In the genomic region with DNA sequence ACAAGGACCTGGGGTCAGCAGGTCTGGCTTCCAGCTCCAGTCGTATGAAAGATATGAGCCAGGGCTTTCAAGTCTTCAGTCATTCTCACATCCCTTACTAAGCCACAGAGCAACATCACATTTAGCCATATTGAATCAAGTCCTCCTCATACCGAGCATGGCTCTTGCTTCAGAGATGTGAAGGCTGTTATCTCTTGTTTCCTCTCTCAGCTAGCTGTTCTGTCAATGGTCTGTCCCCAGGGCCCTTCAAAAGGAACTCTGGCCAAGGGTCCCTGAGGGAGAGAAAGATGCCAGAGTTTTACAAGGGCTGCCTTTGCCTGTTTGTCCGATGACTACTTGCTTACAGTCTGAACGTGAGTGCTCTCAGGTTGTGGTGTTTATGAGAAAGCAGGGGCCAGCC, we compare ENCODE assay signal across 16 cellular contexts. TPM values are rescaled to one million over a fixed set of nuclear protein-coding genes. Genes with fewer than 3 reads are reported as not detected.
A peak's percentile ranks its signal among the peaks of the same experiment; 100 is the strongest.
DNase-seq lines count a peak whose midpoint lies in the region; ATAC-seq, FAIRE-seq and TF ChIP-seq lines count a peak whose summit lies in the region.
"Had no signal": no experiment of that assay in that cellular context is flagged by ENCODE, and none has a peak within 500 bp of the region (broad histone marks: within the 10 kb centered on the region; RNA-seq: fewer than 3 reads in every experiment).

No MANE protein-coding gene starts in this region.

- no peak overlapping the region for H3K4me3 ChIP-seq in HUES48 (ENCODE audit: low read depth, low read length)
- H3K4me3 ChIP-seq in GM12878, result no peak overlapping the region

- H3K36me3 ChIP-seq in HUES48 (ENCODE audit: control insufficient read depth, insufficient read depth, low read length) (no peaks in the 10 kb centered on the region), GM12878 (ENCODE audit: control insufficient read depth in 2 of 2, insufficient read depth in 2 of 2, low read length in 1 of 2) (no peaks in the 10 kb centered on the region)

- peaks cover 3 to 5% of the 10 kb centered on the region in 2 donors for H3K36me3 Mint-ChIP-seq in CD14-positive monocyte
- H3K36me3 Mint-ChIP-seq in naive thymus-derived CD8-positive, alpha-beta T cell, result no peaks in the 10 kb centered on the region

- H3K27me3 ChIP-seq in HUES48 (ENCODE audit: control insufficient read depth, insufficient read depth, low read length), result no peaks in the 10 kb centered on the region
- H3K27me3 ChIP-seq in GM12878 (replicated peaks in 1 of 2; ENCODE audit: control insufficient read depth in 2 of 2, insufficient read depth in 2 of 2, low read length in 1 of 2), result no peaks in the 10 kb centered on the region

- DNase-seq in CD14-positive monocyte (ENCODE audit: low spot score) (no peak), GM12878 (ENCODE audit: low read depth, low spot score) (no peak), AML-193 (lab: John Stamatoyannopoulos, UW) (no peak), GM13976 (ENCODE audit: low spot score) (no peak)
- no peak for DNase-seq in naive thymus-derived CD8-positive, alpha-beta T cell
- DNase-seq: activated effector memory CD4-positive, alpha-beta T cell treated with anti-CD3 and anti-CD28 coated beads, Interleukin-2, amount 50 U/mL, for 16 hours; COR-L47; kidney glomerular epithelial cell; NCI-H1048; NCI-H510A treated with DMSO at 0.1 percent for 48 hours; occipital lobe; stimulated activated CD4-positive, alpha-beta T cell treated with anti-CD3 and anti-CD28 coated beads, Interleukin-1b, Interleukin-23, amount 100 ng/mL, for 48 hours; stimulated activated naive CD4-positive, alpha-beta T cell treated with Interleukin-2 at 50 U/mL for 16 hours had no signal

- H3K4me3 Mint-ChIP-seq in CD14-positive monocyte, result no peak overlapping the region
- peak overlapping the region in 6 of 10 donors; percentile 0 to 49 (median 32) for H3K4me3 Mint-ChIP-seq in naive thymus-derived CD8-positive, alpha-beta T cell

- peaks cover 0 to 7% (median 0%) of the 10 kb centered on the region in 7 donors for H3K9me3 Mint-ChIP-seq in CD14-positive monocyte
- H3K9me3 Mint-ChIP-seq in naive thymus-derived CD8-positive, alpha-beta T cell, result no peaks in the 10 kb centered on the region

- TF ChIP-seq CTCF in CD14-positive monocyte (IDR thresholded peaks at IDR 0.05) (no peak), GM12878 (IDR thresholded peaks at IDR 0.05 in 2 of 3, conservative IDR thresholded peaks at IDR 0.05 in 1 of 3; ENCODE audit: control insufficient read depth in 2 of 3, extremely low read depth in 1 of 3, insufficient read depth in 1 of 3, low read depth in 3 of 3, low read length in 3 of 3) (no peak), GM13976 (IDR thresholded peaks at IDR 0.05; ENCODE audit: borderline replicate concordance, control extremely low read depth, extremely low read depth, insufficient read depth, missing control alignments) (no peak)

- no peak for TF ChIP-seq POLR2A in GM12878 (IDR thresholded peaks at IDR 0.05; ENCODE audit: low read depth, low read length)

- in situ Hi-C loops in GM12878 (cut with MboI), result no loop called here
- in situ Hi-C loops in GM13976 (cut with MboI; ENCODE audit: low sequenced_read_pairs, unreplicated experiment), result no loop called here

- peaks cover 68% of the 10 kb centered on the region for H3K4me1 Mint-ChIP-seq in CD14-positive monocyte
- H3K4me1 Mint-ChIP-seq in naive thymus-derived CD8-positive, alpha-beta T cell, result peaks cover 30 to 93% (median 79%) of the 10 kb centered on the region in 4 donors

- H3K4me2 ChIP-seq in GM12878 (ENCODE audit: control insufficient read depth, insufficient read depth), result no peak overlapping the region

- H4K20me1 ChIP-seq in GM12878 (ENCODE audit: control insufficient read depth, insufficient read depth), result no peaks in the 10 kb centered on the region

- peak overlapping the region; percentile 60 to 87 (median 79) for H3K27ac Mint-ChIP-seq in CD14-positive monocyte
- peak overlapping the region; percentile 53 to 97 (median 88) for H3K27ac Mint-ChIP-seq in naive thymus-derived CD8-positive, alpha-beta T cell

- CTCF ChIA-PET in GM12878 (lab: Yijun Ruan, JAX), result no interaction called here

- RAD21 ChIA-PET in GM12878 (lab: Charles Lee; ENCODE audit: unreplicated experiment), result no interaction called here

- no peak for TF ChIP-seq EP300 in GM12878 (IDR thresholded peaks at IDR 0.05; ENCODE audit: borderline replicate concordance in 1 of 2, control insufficient read depth in 1 of 2, low read depth in 2 of 2, low read length in 2 of 2)

- BruUV-seq in GM12878 (replicated peaks; lab: Mats Ljungman, UMichigan), result no TSS peak

- TF ChIP-seq RAD21 in GM12878 (IDR thresholded peaks at IDR 0.05; ENCODE audit: insufficient read depth, low read depth, low read length), result no peak

- H3K9me3 ChIP-seq in HUES48 (ENCODE audit: control insufficient read depth, insufficient read depth, low read length) (no peaks in the 10 kb centered on the region), GM12878 (replicated peaks; ENCODE audit: control insufficient read depth, insufficient read depth, low read length) (no peaks in the 10 kb centered on the region)

- H3K27ac ChIP-seq in HUES48 (ENCODE audit: low read depth, low read length), result peak overlapping the region; percentile 24
- H3K27ac ChIP-seq in GM12878 (ENCODE audit: control insufficient read depth, insufficient read depth), result peak overlapping the region; percentile 7

- intact Hi-C loops in CD14-positive monocyte (cut with micrococcal nuclease), result no loop called here
- intact Hi-C loops in GM12878 (cut with micrococcal nuclease; ENCODE audit: unreplicated experiment), result no loop called here

- H2AFZ ChIP-seq in GM12878 (ENCODE audit: control insufficient read depth, low read depth, low read length), result no peak overlapping the region; the same call in 1 of the 2 replicates

- WGBS in GM12878 (ENCODE audit: insufficient coverage, insufficient replicate concordance, low lambda C conversion rate, missing lambda C conversion rate), result 7% methylated on average over 4 of the region's 4 CpGs

- POLR2A ChIA-PET in GM12878 (lab: Charles Lee), result no interaction called here
- POLR2A ChIA-PET in naive thymus-derived CD8-positive, alpha-beta T cell (lab: Charles Lee), result interaction anchor here (1.2 kb wide), 1 partner anchor 30 kb away, joined by 4 read pairs; no protein-coding TSS in a partner anchor

- SMC1A ChIA-PET in GM12878 (lab: Charles Lee; ENCODE audit: uncharacterized antibody, unreplicated experiment), result no interaction called here

- ATAC-seq in GM12878 (no peak), GM19467 (IDR thresholded peaks at IDR 0.05; ENCODE audit: unreplicated experiment) (no peak), HG03521 (IDR thresholded peaks at IDR 0.05; ENCODE audit: unreplicated experiment) (no peak)
- ATAC-seq in naive thymus-derived CD8-positive, alpha-beta T cell, result no peak

- no peak for FAIRE-seq in GM12878 (lab: Jason Lieb, UNC)

- H3K79me2 ChIP-seq in GM12878 (ENCODE audit: control insufficient read depth, insufficient read depth, low read length), result peaks cover 3% of the 10 kb centered on the region

- no peak overlapping the region for H3K9ac ChIP-seq in HUES48 (ENCODE audit: low read depth, low read length)
- H3K9ac ChIP-seq in GM12878 (ENCODE audit: control insufficient read depth, insufficient read depth, low read length), result no peak overlapping the region; the same call in 1 of the 2 replicates

- H3K4me1 ChIP-seq in HUES48 (ENCODE audit: control insufficient read depth, insufficient read depth, low read length), result peaks cover 22% of the 10 kb centered on the region
- peaks cover 11% of the 10 kb centered on the region for H3K4me1 ChIP-seq in GM12878 (ENCODE audit: control insufficient read depth, insufficient read depth, low read length)

- H3K27me3 Mint-ChIP-seq in CD14-positive monocyte (ENCODE audit: low read depth in 3 of 3), result peaks cover 0 to 1% (median 0%) of the 10 kb centered on the region in 3 donors
- H3K27me3 Mint-ChIP-seq in naive thymus-derived CD8-positive, alpha-beta T cell, result no peaks in the 10 kb centered on the region

TF ChIP-seq in GM12878, 131 proteins besides CTCF, POLR2A, EP300 and RAD21 (continues in another document):
- TF ChIP-seq MYC (IDR thresholded peaks at IDR 0.05; ENCODE audit: insufficient read depth, insufficient read length, insufficient replicate concordance, low read length, severe bottlenecking), result no peak
- no peak for TF ChIP-seq YBX1 (IDR thresholded peaks at IDR 0.05)
- no peak for TF ChIP-seq FOS (IDR thresholded peaks at IDR 0.05; ENCODE audit: borderline replicate concordance, extremely low read depth, insufficient read length)
- TF ChIP-seq PML (IDR thresholded peaks at IDR 0.05; ENCODE audit: low read length), result no peak
- TF ChIP-seq ZBED1 (IDR thresholded peaks at IDR 0.05; ENCODE audit: borderline replicate concordance), result no peak
- no peak for TF ChIP-seq ATF7 (IDR thresholded peaks at IDR 0.05; ENCODE audit: low read depth)
- TF ChIP-seq BACH1 (IDR thresholded peaks at IDR 0.05; ENCODE audit: borderline replicate concordance), result no peak

RNA-seq across cellular contexts. Expression of a gene that starts 30.5 kb away (rescaled TPM):
- polyA plus RNA-seq in CD14-positive monocyte (10 to 100 TPM; 20.8 to 39.7 TPM), GM12878 (2011; rRNA removed) (17.1 and 27.4 TPM in 2 replicates), GM12878 (2014; fragmentation: Illumina TruSeq; extraction: Trizol) (22.3 and 29.1 TPM in 2 replicates), GM12878 (2014; fragmentation: Nextera tagmentation; extraction: Ambion mirVana) (10 to 100 TPM; 17.3 to 27.7 TPM), GM12878 (2014; rRNA removed) (15.2 and 17.3 TPM in 2 replicates), GM12878 (2016; fragmentation: Nextera tagmentation; extraction: Ambion mirVana) (10 to 100 TPM; 16.3 to 17.0 TPM)
- total RNA-seq in GM12878 (2013; cell fraction: nucleolus; rRNA removed), result 27.8 and 29.5 TPM in 2 replicates
- total RNA-seq in GM12878 (2014; rRNA removed) (26.9 and 32.0 TPM in 2 replicates), GM12878 (2014; rRNA removed; fragmentation: Illumina TruSeq; extraction: Trizol) (29.4 and 30.7 TPM in 2 replicates), GM12878 (2021) (23.7 and 24.0 TPM in 2 replicates)
- 9.7 TPM for polyA plus RNA-seq in GM12878 (2011; ENCODE audit: low read depth)
- 6.9 and 7.2 TPM in 2 replicates for polyA plus RNA-seq in GM12878 (2011; cell fraction: cytosol; rRNA removed)
- 8.8 and 9.3 TPM in 2 replicates for polyA plus RNA-seq in GM12878 (2011; cell fraction: nucleus; rRNA removed)
- polyA plus RNA-seq in GM12878 (2012), result 16.5 and 17.2 TPM in 2 replicates
- polyA minus RNA-seq in GM12878 (2011; rRNA and poly(A)+ RNA removed), result 17.2 and 25.0 TPM in 2 replicates
- polyA minus RNA-seq in GM12878 (2011; cell fraction: cytosol; rRNA and poly(A)+ RNA removed), result 7.9 and 10.2 TPM in 2 replicates
- polyA minus RNA-seq in GM12878 (2011; cell fraction: nucleus; rRNA and poly(A)+ RNA removed), result 6.9 and 8.0 TPM in 2 replicates
- 100 to 1,000 TPM; 110 to 116 TPM for total RNA-seq in naive thymus-derived CD8-positive, alpha-beta T cell
- 10 to 100 TPM; 20.9 to 26.6 (median 24.1) TPM for polyA plus RNA-seq in naive thymus-derived CD8-positive, alpha-beta T cell

Comparison
In these comparisons a context has a peak if more than half of its experiments do, and no peak if none do; other contexts are left out.
1. H3K4me3 Mint-ChIP-seq: peak in naive thymus-derived CD8-positive, alpha-beta T cell (6 of 10); none in CD14-positive monocyte (0 of 2).